10 cellular contexts compared by ENCODE assay signal in genomic region chr11:102664001-102664752, GRCh38. TPM values are rescaled to one million over a fixed set of nuclear protein-coding genes. Genes with fewer than 3 reads are reported as not detected.
DNase-seq lines count a peak whose midpoint lies in the region; ATAC-seq, FAIRE-seq and TF ChIP-seq lines count a peak whose summit lies in the region.
"Had no signal": no experiment of that assay in that cellular context is flagged by ENCODE, and none has a peak within 500 bp of the region (broad histone marks: within the 10 kb centered on the region; RNA-seq: fewer than 3 reads in every experiment).

No MANE protein-coding gene starts in this region.

- H3K4me3 ChIP-seq in AG09309 (ENCODE audit: control insufficient read depth, low read depth, low read length), result no peak overlapping the region
- H3K4me3 ChIP-seq in endothelial cell of umbilical vein (replicated peaks in 1 of 3; ENCODE audit: insufficient read depth in 1 of 3, low read depth in 1 of 3, low read length in 3 of 3), result no peak overlapping the region
- no peak overlapping the region for H3K4me3 ChIP-seq in right atrium auricular region

- no peak overlapping the region for H2AFZ ChIP-seq in endothelial cell of umbilical vein (ENCODE audit: low read depth, low read length)

- ATAC-seq in GM18858 (IDR thresholded peaks at IDR 0.05; ENCODE audit: unreplicated experiment) (peak; percentile 41), left colon (no peak)

- dilution Hi-C loops in endothelial cell of umbilical vein (cut with MboI; ENCODE audit: extremely low pct_ligation_motif_present, low sequenced_read_pairs), result no loop called here

- H3K9ac ChIP-seq in endothelial cell of umbilical vein (replicated peaks; ENCODE audit: extremely low read depth, insufficient read depth, low read length), result no peak overlapping the region

- no peak for TF ChIP-seq POLR2A in endothelial cell of umbilical vein (IDR thresholded peaks at IDR 0.05; ENCODE audit: low read depth, low read length)

- peaks cover 0 to 2% of the 10 kb centered on the region in 2 experiments for H3K27me3 ChIP-seq in endothelial cell of umbilical vein (ENCODE audit: control insufficient read depth in 2 of 2, insufficient read depth in 2 of 2, low read length in 2 of 2)
- H3K27me3 ChIP-seq in right atrium auricular region, result no peaks in the 10 kb centered on the region

- intact Hi-C loops in endothelial cell of umbilical vein (cut with micrococcal nuclease), result no loop called here
- intact Hi-C loops in left colon (cut with DNase I, micrococcal nuclease), result loop anchor here in 1 of 2 donors (10.0 kb wide), 1 partner anchor 329 kb away; no protein-coding TSS in a partner anchor

- POLR2A ChIA-PET in endothelial cell of umbilical vein (lab: Charles Lee), result no interaction called here

- DNase-seq in AG09309 (ENCODE audit: low read depth) (no peak), NAMALWA (ENCODE audit: low spot score) (peak; percentile 67), endothelial cell of umbilical vein (ENCODE audit: low read depth, low spot score) (no peak), ACHN (no peak), right atrium auricular region (ENCODE audit: low spot score) (no peak), left colon (no peak), HuH-7.5 (ENCODE audit: low spot score) (no peak)
- DNase-seq: KG1 had no signal

- CTCF ChIA-PET in endothelial cell of umbilical vein (lab: Charles Lee), result interaction anchor here (3.2 to 6.0 kb wide), 2 partner anchors 322 to 374 kb away, joined by 113 to 140 read pairs; no protein-coding TSS in a partner anchor

- H3K9me3 ChIP-seq in endothelial cell of umbilical vein (replicated peaks; ENCODE audit: control insufficient read depth, insufficient read depth, low read length), result no peaks in the 10 kb centered on the region
- H3K9me3 ChIP-seq in right atrium auricular region, result no peaks in the 10 kb centered on the region

- H3K79me2 ChIP-seq in endothelial cell of umbilical vein (ENCODE audit: control insufficient read depth, insufficient read depth, low read length), result no peaks in the 10 kb centered on the region

- BruUV-seq in endothelial cell of umbilical vein (replicated peaks; lab: Mats Ljungman, UMichigan), result no TSS peak

- no peak for FAIRE-seq in endothelial cell of umbilical vein (lab: Jason Lieb, UNC)

- no peak overlapping the region for H3K4me2 ChIP-seq in endothelial cell of umbilical vein (ENCODE audit: insufficient read depth, low read length)

- H3K9me1 ChIP-seq in endothelial cell of umbilical vein (replicated peaks; ENCODE audit: control insufficient read depth, extremely low read depth, insufficient read depth, low read length), result no peaks in the 10 kb centered on the region

- in situ Hi-C loops in ACHN (cut with HindIII; ENCODE audit: low pct_ligation_motif_present, low pct_unique_long_range_greater_than_20kb, low sequenced_read_pairs), result no loop called here

- H3K27ac ChIP-seq in endothelial cell of umbilical vein (ENCODE audit: insufficient read depth, low read depth, low read length), result no peak overlapping the region
- no peak overlapping the region for H3K27ac ChIP-seq in right atrium auricular region

- H3K36me3 ChIP-seq in endothelial cell of umbilical vein (ENCODE audit: control insufficient read depth in 2 of 2, extremely low read depth in 1 of 2, insufficient read depth in 2 of 2, low read length in 2 of 2) (no peaks in the 10 kb centered on the region), right atrium auricular region (no peaks in the 10 kb centered on the region)

- no peaks in the 10 kb centered on the region for H3K4me1 ChIP-seq in endothelial cell of umbilical vein (ENCODE audit: control insufficient read depth, extremely low read depth, insufficient read depth, low read length)
- no peaks in the 10 kb centered on the region for H3K4me1 ChIP-seq in right atrium auricular region

- no peaks in the 10 kb centered on the region for H4K20me1 ChIP-seq in endothelial cell of umbilical vein (replicated peaks; ENCODE audit: control insufficient read depth, extremely low read depth, insufficient read depth, low read length)

- TF ChIP-seq CTCF in AG09309 (IDR thresholded peaks at IDR 0.05; ENCODE audit: control insufficient read depth, insufficient read depth, low read depth, low read length, missing control alignments), result peak; percentile 46
- peak; percentile 30 to 37 for TF ChIP-seq CTCF in endothelial cell of umbilical vein (IDR thresholded peaks at IDR 0.05; ENCODE audit: extremely low read depth in 1 of 2, insufficient read depth in 1 of 2, low read depth in 1 of 2, low read length in 2 of 2)
- TF ChIP-seq CTCF in right atrium auricular region (IDR thresholded peaks at IDR 0.05), result no peak

TF ChIP-seq in endothelial cell of umbilical vein, 7 proteins besides CTCF, POLR2A, EP300 and RAD21:
- TF ChIP-seq EZH2 (IDR thresholded peaks at IDR 0.05; ENCODE audit: borderline replicate concordance, low read depth, low read length, severe bottlenecking), result no peak
- TF ChIP-seq JUN (IDR thresholded peaks at IDR 0.05; ENCODE audit: borderline replicate concordance, insufficient read depth, insufficient read length, low read depth), result no peak
- no peak for TF ChIP-seq MYC (IDR thresholded peaks at IDR 0.05; ENCODE audit: low read depth, low read length)
- TF ChIP-seq FOS (IDR thresholded peaks at IDR 0.05; ENCODE audit: borderline replicate concordance, insufficient read depth, low read length), result no peak
- no peak for TF ChIP-seq GATA2 (IDR thresholded peaks at IDR 0.05; ENCODE audit: insufficient read depth, insufficient read length, low read depth, low read length)
- no peak for TF ChIP-seq POLR2AphosphoS5 (IDR thresholded peaks at IDR 0.05; ENCODE audit: insufficient read depth, low read depth, low read length)
- no peak for TF ChIP-seq MAX (IDR thresholded peaks at IDR 0.05; ENCODE audit: insufficient read depth, insufficient read length)
TF ChIP-seq in endothelial cell of umbilical vein: peak in this region for 0.

RNA-seq across cellular contexts. Expression of gene MMP20, which starts 39.0 kb away (rescaled TPM):
- total RNA-seq in endothelial cell of umbilical vein (not detected in 2 replicates), right atrium auricular region (not detected), left colon (not detected)
- polyA plus RNA-seq in endothelial cell of umbilical vein, result not detected in 2 replicates
- polyA plus RNA-seq in endothelial cell of umbilical vein (2011; cell fraction: cytosol; rRNA removed), result not detected in 2 replicates
- polyA plus RNA-seq in endothelial cell of umbilical vein (2011; cell fraction: nucleus; rRNA removed), result not detected in 2 replicates
- polyA plus RNA-seq in endothelial cell of umbilical vein (2012), result not detected in 2 replicates
- polyA minus RNA-seq in endothelial cell of umbilical vein, result not detected in 2 replicates
- polyA minus RNA-seq in endothelial cell of umbilical vein (2011; cell fraction: cytosol; rRNA and poly(A)+ RNA removed), result not detected
- not detected in 2 replicates for polyA minus RNA-seq in endothelial cell of umbilical vein (2011; cell fraction: nucleus; rRNA and poly(A)+ RNA removed)
- total RNA-seq: glomerular endothelial cell had no signal

RNA-seq across cellular contexts. Expression of gene MMP27, which starts 41.4 kb away (rescaled TPM):
- total RNA-seq in endothelial cell of umbilical vein, result not detected in 2 replicates
- not detected in 2 replicates for polyA plus RNA-seq in endothelial cell of umbilical vein
- polyA plus RNA-seq in endothelial cell of umbilical vein (2011; cell fraction: cytosol; rRNA removed), result not detected in 2 replicates
- polyA plus RNA-seq in endothelial cell of umbilical vein (2011; cell fraction: nucleus; rRNA removed), result not detected in 2 replicates
- not detected in 2 replicates for polyA plus RNA-seq in endothelial cell of umbilical vein (2012)
- not detected in 2 replicates for polyA minus RNA-seq in endothelial cell of umbilical vein
- polyA minus RNA-seq in endothelial cell of umbilical vein (2011; cell fraction: cytosol; rRNA and poly(A)+ RNA removed), result not detected
- polyA minus RNA-seq in endothelial cell of umbilical vein (2011; cell fraction: nucleus; rRNA and poly(A)+ RNA removed), result not detected in 2 replicates
- not detected for total RNA-seq in right atrium auricular region
- under 1 TPM in 1 of 2 donors, not detected in 1; 0.47 TPM for total RNA-seq in left colon
- total RNA-seq: glomerular endothelial cell had no signal

Comparison
In these comparisons a context has a peak if more than half of its experiments do, and no peak if none do; other contexts are left out.
1. CTCF ChIP-seq: peak in AG09309 (single experiment) and endothelial cell of umbilical vein (2 of 2); none in right atrium auricular region (0 of 2).